ENCODE assay signal across 8 cellular contexts in the genomic region with DNA sequence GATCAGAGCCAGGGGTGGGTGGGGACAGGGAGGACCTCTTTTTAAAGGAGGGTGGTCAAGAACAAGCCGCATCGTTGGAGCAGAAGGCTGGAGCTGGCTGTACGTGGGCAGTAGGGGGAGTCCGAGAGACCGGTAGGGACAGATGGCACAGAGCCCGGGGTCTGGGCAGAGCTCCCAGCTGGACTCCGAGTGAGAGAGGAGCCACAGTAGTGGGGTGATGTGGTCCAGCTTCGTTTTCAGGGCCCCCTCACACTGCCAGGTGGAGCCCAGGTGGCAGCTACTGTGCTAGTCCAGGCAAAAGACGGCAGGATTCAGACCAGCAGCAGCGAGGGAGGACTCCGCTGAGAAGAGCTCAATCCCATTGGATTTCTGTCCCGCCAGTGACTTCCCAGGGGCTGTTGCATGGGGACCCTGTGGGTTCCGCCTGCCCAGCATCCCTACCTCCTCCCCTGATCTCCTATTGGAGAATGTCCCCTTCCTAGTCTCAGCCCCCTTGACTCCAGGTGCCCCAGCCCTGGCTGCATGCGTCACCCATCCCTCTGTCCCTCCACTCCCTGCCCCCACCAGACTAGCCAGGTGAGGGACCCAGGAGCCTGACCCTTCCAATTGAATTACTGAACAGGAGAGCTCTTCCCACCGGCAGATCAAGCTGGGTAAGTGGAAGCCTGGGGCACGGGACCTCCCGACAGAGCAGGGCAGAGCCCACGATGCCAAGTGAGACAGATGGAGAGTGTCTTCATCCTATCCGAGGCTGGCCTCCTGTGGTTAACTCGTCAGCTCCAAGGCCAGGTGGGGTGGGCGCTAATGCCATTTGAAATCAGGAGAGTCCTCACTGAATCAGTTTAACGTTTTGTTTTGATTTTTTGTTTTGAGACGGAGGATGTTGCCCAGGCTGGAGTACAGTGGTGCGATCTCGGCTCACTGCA. TPM values are rescaled to one million over a fixed set of nuclear protein-coding genes. Genes with fewer than 3 reads are reported as not detected.
DNase-seq lines count a peak whose midpoint lies in the region; ATAC-seq and TF ChIP-seq lines count a peak whose summit lies in the region.

No MANE protein-coding gene starts in this region.

- DNase-seq in CD14-positive monocyte (ENCODE audit: low spot score) (peak; percentile 45), HEK293T (ENCODE audit: extremely low spot score) (peak; percentile 72), fibroblast of the aortic adventitia (ENCODE audit: low read depth) (peak; percentile 67), psoas muscle (peak; percentile 83 to 91), DMS114 treated with DMSO at 0.1 percent for 48 hours (lab: John Stamatoyannopoulos, UW; ENCODE audit: unreplicated experiment) (no peak), activated gamma-delta T cell treated with Interleukin-2 at 50 U/mL for 16 hours (no peak), D341Med (ENCODE audit: low spot score) (no peak)

- H3K36me3 ChIP-seq in psoas muscle (ENCODE audit: insufficient read depth in 1 of 2, low read depth in 1 of 2), result no peaks in the 10 kb centered on the region

- H3K27ac ChIP-seq in VCaP, result no peak overlapping the region
- no peak overlapping the region for H3K27ac ChIP-seq in psoas muscle

- CTCF ChIA-PET in HEK293T (lab: Yijun Ruan, JAX), result interaction anchor here (0.7 to 9.2 kb wide), 17 partner anchors 11 to 160 kb away, joined by 3 to 100 read pairs (median 3); a partner anchor contains a TSS

- peaks cover 0 to 43% (median 0%) of the 10 kb centered on the region in 3 donors for H3K27me3 Mint-ChIP-seq in CD14-positive monocyte (ENCODE audit: low read depth in 3 of 3)

- H3K4me1 ChIP-seq in psoas muscle, result peaks cover 30% of the 10 kb centered on the region

- H3K27ac Mint-ChIP-seq in CD14-positive monocyte, result peak overlapping the region in 5 of 7 donors; percentile 34 to 72 (median 45)

- 36 to 51% (median 40%) methylated on average over 17 to 25 of the region's 25 CpGs for WGBS in psoas muscle, 3 donors

- peak overlapping the region; percentile 86 to 95 for H3K4me3 Mint-ChIP-seq in CD14-positive monocyte

- no peak overlapping the region for H3K4me3 ChIP-seq in fibroblast of the aortic adventitia (ENCODE audit: low read depth, low read length)
- no peak overlapping the region for H3K4me3 ChIP-seq in psoas muscle

- H3K27me3 ChIP-seq in psoas muscle (ENCODE audit: insufficient read depth in 3 of 3, low read length in 2 of 3), result peaks cover 0 to 7% (median 0%) of the 10 kb centered on the region in 3 donors

- TF ChIP-seq CTCF in CD14-positive monocyte (IDR thresholded peaks at IDR 0.05) (peak; percentile 46), VCaP (conservative IDR thresholded peaks at IDR 0.05) (peak; percentile 78), fibroblast of the aortic adventitia (IDR thresholded peaks at IDR 0.05; ENCODE audit: insufficient read depth, low read length) (peak; percentile 76), psoas muscle (IDR thresholded peaks at IDR 0.05) (peak; percentile 60)

- intact Hi-C loops in CD14-positive monocyte (cut with micrococcal nuclease), result loop anchor here (10.0 kb wide), 2 partner anchors 128 to 158 kb away; a partner anchor contains a TSS
- intact Hi-C loops in psoas muscle (cut with DNase I), result no loop called here

- H3K4me1 Mint-ChIP-seq in CD14-positive monocyte, result peaks cover 27% of the 10 kb centered on the region

- ATAC-seq in psoas muscle, result peak; percentile 57 to 79 (median 71)

- no peaks in the 10 kb centered on the region for H3K9me3 ChIP-seq in psoas muscle

- POLR2A ChIA-PET in HEK293T (lab: Yijun Ruan, JAX), result interaction anchor here (1.0 to 1.8 kb wide), 7 partner anchors 12 to 49 kb away, joined by 3 to 6 read pairs (median 4); a partner anchor contains a TSS

- peaks cover 0 to 14% (median 6%) of the 10 kb centered on the region in 7 donors for H3K9me3 Mint-ChIP-seq in CD14-positive monocyte

- peaks cover 19 to 35% of the 10 kb centered on the region in 2 donors for H3K36me3 Mint-ChIP-seq in CD14-positive monocyte

TF ChIP-seq in HEK293T, 16 proteins besides CTCF, POLR2A, EP300 and RAD21:
- no peak for TF ChIP-seq FOXK2 (IDR thresholded peaks at IDR 0.05)
- TF ChIP-seq NFRKB (IDR thresholded peaks at IDR 0.05), result no peak
- no peak for TF ChIP-seq L3MBTL2 (conservative IDR thresholded peaks at IDR 0.05)
- TF ChIP-seq, protein P1, sequence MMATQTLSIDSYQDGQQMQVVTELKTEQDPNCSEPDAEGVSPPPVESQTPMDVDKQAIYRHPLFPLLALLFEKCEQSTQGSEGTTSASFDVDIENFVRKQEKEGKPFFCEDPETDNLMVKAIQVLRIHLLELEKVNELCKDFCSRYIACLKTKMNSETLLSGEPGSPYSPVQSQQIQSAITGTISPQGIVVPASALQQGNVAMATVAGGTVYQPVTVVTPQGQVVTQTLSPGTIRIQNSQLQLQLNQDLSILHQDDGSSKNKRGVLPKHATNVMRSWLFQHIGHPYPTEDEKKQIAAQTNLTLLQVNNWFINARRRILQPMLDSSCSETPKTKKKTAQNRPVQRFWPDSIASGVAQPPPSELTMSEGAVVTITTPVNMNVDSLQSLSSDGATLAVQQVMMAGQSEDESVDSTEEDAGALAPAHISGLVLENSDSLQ (IDR thresholded peaks at IDR 0.05), result no peak
- TF ChIP-seq ZNF384 (IDR thresholded peaks at IDR 0.05), result no peak
- TF ChIP-seq LEF1 (IDR thresholded peaks at IDR 0.05; ENCODE audit: borderline replicate concordance), result no peak
- TF ChIP-seq SUZ12 (IDR thresholded peaks at IDR 0.05), result no peak
- TF ChIP-seq ARNT (IDR thresholded peaks at IDR 0.05), result no peak
- TF ChIP-seq ELF4 (IDR thresholded peaks at IDR 0.05), result no peak
- TF ChIP-seq TARDBP (IDR thresholded peaks at IDR 0.05), result no peak
- no peak for TF ChIP-seq BHLHE40 (IDR thresholded peaks at IDR 0.05; ENCODE audit: borderline replicate concordance)
- TF ChIP-seq CTBP1 (IDR thresholded peaks at IDR 0.05; ENCODE audit: borderline replicate concordance), result no peak

RNA-seq across cellular contexts. Expression of a gene that starts 2.9 kb away (rescaled TPM):
- polyA plus RNA-seq in CD14-positive monocyte, result 10 to 100 TPM; 51.5 to 64.4 TPM
- total RNA-seq in fibroblast of the aortic adventitia (ENCODE audit: low replicate concordance), result 0.27 and 6.0 TPM in 2 replicates
- total RNA-seq in psoas muscle, result 1 to 10 TPM; 5.1 to 8.0 (median 6.4) TPM
- polyA plus RNA-seq in psoas muscle, result 1 to 10 TPM; 5.8 to 7.6 (median 6.8) TPM

RNA-seq across cellular contexts. Expression of a gene that starts 11.6 kb away (rescaled TPM):
- 10 to 100 TPM; 46.7 to 47.9 TPM for polyA plus RNA-seq in CD14-positive monocyte
- total RNA-seq in fibroblast of the aortic adventitia (ENCODE audit: low replicate concordance), result 25.8 and 84.7 TPM in 2 replicates
- 100 to 1,000 TPM; 105 to 166 (median 115) TPM for total RNA-seq in psoas muscle
- polyA plus RNA-seq in psoas muscle, result 100 to 1,000 TPM; 168 to 203 (median 193) TPM

RNA-seq across cellular contexts. Expression of a gene that starts 18.7 kb away (rescaled TPM):
- polyA plus RNA-seq in CD14-positive monocyte (under 1 TPM in 1 of 2 donors, not detected in 1; 0.14 TPM), psoas muscle (1 to 10 TPM; 1.4 to 3.2 (median 2.5) TPM)
- total RNA-seq in fibroblast of the aortic adventitia (ENCODE audit: low replicate concordance) (not detected in 2 replicates), psoas muscle (1 to 10 TPM; 1.3 to 4.8 (median 2.0) TPM)

RNA-seq across cellular contexts. Expression of a gene that starts 21.2 kb away (rescaled TPM):
- 1 to 10 TPM; 2.7 to 3.8 TPM for polyA plus RNA-seq in CD14-positive monocyte
- 0.45 and 5.6 TPM in 2 replicates for total RNA-seq in fibroblast of the aortic adventitia (ENCODE audit: low replicate concordance)
- 1 to 10 TPM; 2.9 to 4.4 (median 3.6) TPM for total RNA-seq in psoas muscle
- polyA plus RNA-seq in psoas muscle, result 1 to 10 TPM in 2 of 3 donors, under 1 TPM in 1; 0.97 to 1.9 (median 1.4) TPM

RNA-seq across cellular contexts. Expression of a gene that starts 37.2 kb away (rescaled TPM):
- polyA plus RNA-seq in CD14-positive monocyte (not detected), psoas muscle (under 1 TPM; 0.36 to 0.46 (median 0.39) TPM)
- total RNA-seq in fibroblast of the aortic adventitia (ENCODE audit: low replicate concordance) (0.36 and 1.6 TPM in 2 replicates), psoas muscle (1 to 10 TPM in 2 of 4 donors, under 1 TPM in 2; 0.22 to 1.5 (median 0.90) TPM)

Comparison
In these comparisons a context has a peak if more than half of its experiments do, and no peak if none do; other contexts are left out.
1. DNase-seq: peak in CD14-positive monocyte (single experiment), HEK293T (single experiment), fibroblast of the aortic adventitia (single experiment) and psoas muscle (2 of 2); none in DMS114 treated with DMSO at 0.1 percent for 48 hours (single experiment), activated gamma-delta T cell treated with Interleukin-2 at 50 U/mL for 16 hours (single experiment) and D341Med (single experiment).
2. intact Hi-C loops: an anchor here in CD14-positive monocyte (10.0 kb wide); none called in psoas muscle.
3. Peak in every context shown above with its lines, with median percentiles within 50 percentile points of each other: CTCF ChIP-seq.